In the genomic region with DNA sequence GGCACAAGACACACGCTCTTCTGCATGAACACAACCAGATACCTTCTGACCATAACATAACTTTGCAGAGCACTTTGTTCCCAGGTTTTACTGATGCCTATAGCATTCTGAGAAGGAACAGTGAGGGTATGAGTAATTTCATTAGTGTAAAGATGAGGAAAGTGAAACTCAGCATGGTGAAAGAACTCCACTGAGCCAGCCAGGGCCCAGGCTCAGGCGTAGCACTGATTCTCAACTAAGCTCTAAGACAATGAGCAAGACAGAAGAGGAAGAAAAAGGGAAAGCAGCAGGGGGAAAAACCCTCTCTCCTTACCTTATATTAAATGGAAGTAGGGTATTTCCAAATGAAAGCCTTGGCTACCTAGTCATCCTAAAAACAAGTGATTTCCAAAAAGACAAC, we compare ENCODE assay signal across 7 cellular contexts.
A peak's percentile ranks its signal among the peaks of the same experiment; 100 is the strongest.
DNase-seq lines count a peak whose midpoint lies in the region; ATAC-seq lines count a peak whose summit lies in the region.
"Not testable (repeated sequence)": the region's sequence is repeated elsewhere in the genome, so short reads cannot be mapped to it uniquely, and the experiment has no call there.

No MANE protein-coding gene starts in this region.

- H3K4me1 Mint-ChIP-seq in T-helper 17 cell; activated naive CD4-positive, alpha-beta T cell treated with anti-CD3 and anti-CD28 coated beads, Interleukin-2, amount 50 U/mL, for 24 hours; natural killer cell treated with Interleukin-12 subunit alpha and Interleukin-12 subunit beta and Interleukin-15 and Interleukin-18, amount 100 ng/mL, for 72 hours (ENCODE audit: low read depth in 2 of 2): not testable (repeated sequence)

- H3K9me3 Mint-ChIP-seq in activated naive CD4-positive, alpha-beta T cell treated with anti-CD3 and anti-CD28 coated beads, Interleukin-2, amount 50 U/mL, for 24 hours; natural killer cell treated with Interleukin-12 subunit alpha and Interleukin-12 subunit beta and Interleukin-15 and Interleukin-18, amount 100 ng/mL, for 72 hours: not testable (repeated sequence)

- not testable (repeated sequence) for H3K9me3 ChIP-seq in T-helper 17 cell (ENCODE audit: control insufficient read depth, low read length, poor library complexity, severe bottlenecking)

- DNase-seq in T-helper 17 cell; natural killer cell treated with Interleukin-12 subunit alpha and Interleukin-12 subunit beta and Interleukin-15 and Interleukin-18, amount 100 ng/mL, for 72 hours (ENCODE audit: low spot score): not testable (repeated sequence)

- H3K27ac Mint-ChIP-seq in T-helper 17 cell; activated naive CD4-positive, alpha-beta T cell treated with anti-CD3 and anti-CD28 coated beads, Interleukin-2, amount 50 U/mL, for 24 hours: not testable (repeated sequence)
- H3K27ac Mint-ChIP-seq in natural killer cell treated with Interleukin-12 subunit alpha and Interleukin-12 subunit beta and Interleukin-15 and Interleukin-18, amount 100 ng/mL, for 72 hours, result peak overlapping the region in 1 of 2 donors; percentile 88

- H3K27me3 Mint-ChIP-seq in T-helper 17 cell; activated naive CD4-positive, alpha-beta T cell treated with anti-CD3 and anti-CD28 coated beads, Interleukin-2, amount 50 U/mL, for 24 hours; natural killer cell treated with Interleukin-12 subunit alpha and Interleukin-12 subunit beta and Interleukin-15 and Interleukin-18, amount 100 ng/mL, for 72 hours: not testable (repeated sequence)

- ATAC-seq in GM18909 (IDR thresholded peaks at IDR 0.05; ENCODE audit: poor library complexity, unreplicated experiment), result peak; percentile 76
- ATAC-seq in GM21447 (IDR thresholded peaks at IDR 0.05; ENCODE audit: unreplicated experiment), result peak; percentile 59
- peak; percentile 57 for ATAC-seq in HG02798 (IDR thresholded peaks at IDR 0.05; ENCODE audit: poor library complexity, unreplicated experiment)
- ATAC-seq in HG03175 (IDR thresholded peaks at IDR 0.05; ENCODE audit: unreplicated experiment), result peak; percentile 81
- peak; percentile 27 for ATAC-seq in T-helper 17 cell
- ATAC-seq in natural killer cell treated with Interleukin-12 subunit alpha and Interleukin-12 subunit beta and Interleukin-15 and Interleukin-18, amount 100 ng/mL, for 72 hours, result peak; percentile 83 to 91

- not testable (repeated sequence) for H3K4me3 Mint-ChIP-seq in T-helper 17 cell; natural killer cell treated with Interleukin-12 subunit alpha and Interleukin-12 subunit beta and Interleukin-15 and Interleukin-18, amount 100 ng/mL, for 72 hours
- peak overlapping the region; percentile 33 for H3K4me3 Mint-ChIP-seq in activated naive CD4-positive, alpha-beta T cell treated with anti-CD3 and anti-CD28 coated beads, Interleukin-2, amount 50 U/mL, for 24 hours

- not testable (repeated sequence) for H3K36me3 Mint-ChIP-seq in T-helper 17 cell (ENCODE audit: low read depth); activated naive CD4-positive, alpha-beta T cell treated with anti-CD3 and anti-CD28 coated beads, Interleukin-2, amount 50 U/mL, for 24 hours; natural killer cell treated with Interleukin-12 subunit alpha and Interleukin-12 subunit beta and Interleukin-15 and Interleukin-18, amount 100 ng/mL, for 72 hours

Comparison
In these comparisons a context has a peak if more than half of its experiments do, and no peak if none do; other contexts are left out.
1. ATAC-seq: peak in every context shown above with its lines; median percentile 87 in natural killer cell treated with Interleukin-12 subunit alpha and Interleukin-12 subunit beta and Interleukin-15 and Interleukin-18, amount 100 ng/mL, for 72 hours; 81 in HG03175; 76 in GM18909; 59 in GM21447; 57 in HG02798; 27 in T-helper 17 cell.